In genomic region chr12:107864235-107864634, GRCh38 we compare ENCODE assay signal across 17 cellular contexts.
DNase-seq lines count a peak whose midpoint lies in the region; ATAC-seq, FAIRE-seq and TF ChIP-seq lines count a peak whose summit lies in the region.
"Had no signal": no experiment of that assay in that cellular context is flagged by ENCODE, and none has a peak within 500 bp of the region (broad histone marks: within the 10 kb centered on the region; RNA-seq: fewer than 3 reads in every experiment).

No MANE protein-coding gene starts in this region.

- no peak overlapping the region for H2AFZ ChIP-seq in astrocyte (ENCODE audit: low read depth, low read length)

- intact Hi-C loops in right cardiac atrium (cut with DNase I) (no loop called here), pancreas (cut with DNase I) (no loop called here)

- H3K27ac ChIP-seq in astrocyte (ENCODE audit: low read depth, low read length) (no peak overlapping the region), right cardiac atrium (ENCODE audit: low read length) (no peak overlapping the region), pancreas (no peak overlapping the region)
- H3K27ac ChIP-seq: uterus had no signal

- ATAC-seq in right cardiac atrium (peak; percentile 72 to 74), pancreas (peak in 3 of 4 donors; percentile 42 to 63 (median 50)), HG02852 (IDR thresholded peaks at IDR 0.05; ENCODE audit: unreplicated experiment) (no peak), GM18519 (IDR thresholded peaks at IDR 0.05; ENCODE audit: low FRiP score, unreplicated experiment) (no peak)
- ATAC-seq: sciatic nerve had no signal

- H3K36me3 Mint-ChIP-seq in astrocyte (ENCODE audit: low read depth, unreplicated experiment), result no peaks in the 10 kb centered on the region

- H3K4me3 Mint-ChIP-seq in astrocyte (ENCODE audit: unreplicated experiment), result peak overlapping the region; percentile 76
- H3K4me3 Mint-ChIP-seq: central memory CD8-positive, alpha-beta T cell had no signal

- no peaks in the 10 kb centered on the region for H3K9me3 ChIP-seq in astrocyte (ENCODE audit: insufficient read depth, low read depth, low read length)
- no peaks in the 10 kb centered on the region for H3K9me3 ChIP-seq in right cardiac atrium (ENCODE audit: control insufficient read depth, low read length)
- no peaks in the 10 kb centered on the region for H3K9me3 ChIP-seq in pancreas
- H3K9me3 ChIP-seq: BE2C, uterus had no signal

- H3K4me1 Mint-ChIP-seq in astrocyte (ENCODE audit: low read depth, unreplicated experiment), result peaks cover 4% of the 10 kb centered on the region
- H3K4me1 Mint-ChIP-seq: central memory CD8-positive, alpha-beta T cell had no signal

- FAIRE-seq in astrocyte (lab: Jason Lieb, UNC) (no peak), pancreas (lab: Jason Lieb, UNC) (no peak)
- FAIRE-seq: G401.6 had no signal

- peaks cover 3% of the 10 kb centered on the region for H3K9me3 Mint-ChIP-seq in astrocyte (ENCODE audit: unreplicated experiment)
- H3K9me3 Mint-ChIP-seq: central memory CD8-positive, alpha-beta T cell had no signal

- no peaks in the 10 kb centered on the region for H4K20me1 ChIP-seq in astrocyte (ENCODE audit: insufficient read depth, low read length)

- no peaks in the 10 kb centered on the region for H3K4me1 ChIP-seq in astrocyte (ENCODE audit: insufficient read depth, low read length)
- no peaks in the 10 kb centered on the region for H3K4me1 ChIP-seq in right cardiac atrium (ENCODE audit: control insufficient read depth, insufficient read depth, low read length)
- H3K4me1 ChIP-seq in pancreas, result no peaks in the 10 kb centered on the region
- H3K4me1 ChIP-seq: BE2C, uterus had no signal

- H3K27ac Mint-ChIP-seq in astrocyte (ENCODE audit: unreplicated experiment), result no peak overlapping the region

- H3K27me3 ChIP-seq in H7 (ENCODE audit: control insufficient read depth, insufficient read depth, low read length) (peaks cover 22% of the 10 kb centered on the region), astrocyte (ENCODE audit: insufficient read depth, low read length) (peaks cover 6% of the 10 kb centered on the region), right cardiac atrium (ENCODE audit: control insufficient read depth, insufficient read depth) (no peaks in the 10 kb centered on the region), pancreas (peaks cover 0 to 26% (median 0%) of the 10 kb centered on the region in 4 donors)
- H3K27me3 ChIP-seq: uterus had no signal

- H3K4me2 ChIP-seq in astrocyte (ENCODE audit: low read length), result no peak overlapping the region

- H3K36me3 ChIP-seq in H7 (replicated peaks; ENCODE audit: control insufficient read depth, insufficient read depth, low read length), result no peaks in the 10 kb centered on the region
- no peaks in the 10 kb centered on the region for H3K36me3 ChIP-seq in astrocyte (ENCODE audit: insufficient read depth, low read length)
- no peaks in the 10 kb centered on the region for H3K36me3 ChIP-seq in pancreas
- H3K36me3 ChIP-seq: BE2C, uterus had no signal

- DNase-seq in H7, result peak; percentile 69
- DNase-seq in astrocyte (ENCODE audit: low read depth), result no peak
- DNase-seq in right cardiac atrium, result peak in 1 of 3 donors; percentile 63
- DNase-seq in pancreas, result peak in 2 of 6 donors; percentile 34 to 55
- no peak for DNase-seq in NCI-H226
- DNase-seq in Kasumi-1 (lab: John Stamatoyannopoulos, UW), result no peak
- DNase-seq: activated CD4-positive, alpha-beta T cell treated with anti-CD3 and anti-CD28 coated beads for 4 hours; BE2C; mesenchymal stem cell; MV-4-11; NCI-H526 treated with DMSO at 0.1 percent for 48 hours; uterus had no signal

- peaks cover 55% of the 10 kb centered on the region for H3K27me3 Mint-ChIP-seq in astrocyte (ENCODE audit: low read depth, unreplicated experiment)

- TF ChIP-seq CTCF in astrocyte (IDR thresholded peaks at IDR 0.05; ENCODE audit: insufficient read depth, low read depth, low read length) (no peak), pancreas (IDR thresholded peaks at IDR 0.05) (no peak)

- no peaks in the 10 kb centered on the region for H3K79me2 ChIP-seq in astrocyte (ENCODE audit: insufficient read depth, low read length)

- H3K4me3 ChIP-seq in H7 (ENCODE audit: insufficient read depth, low read depth, low read length) (peak overlapping the region; percentile 51), astrocyte (ENCODE audit: insufficient read depth, low read depth, low read length) (no peak overlapping the region), right cardiac atrium (ENCODE audit: low read length) (no peak overlapping the region), pancreas (peak overlapping the region in 1 of 4 donors; percentile 4)
- H3K4me3 ChIP-seq: uterus had no signal

- no peak overlapping the region for H3K9ac ChIP-seq in astrocyte (ENCODE audit: low read length)

- WGBS in right cardiac atrium, result 22% methylated on average over 33 of the region's 33 CpGs
- 17 to 24% methylated on average over 23 to 33 of the region's 33 CpGs for WGBS in pancreas, 2 donors

Comparison
In these comparisons a context has a peak if more than half of its experiments do, and no peak if none do; other contexts are left out.
1. ATAC-seq: peak in right cardiac atrium (2 of 2) and pancreas (3 of 4); none in HG02852 (single experiment) and GM18519 (single experiment).